1 cellular context compared by ENCODE assay signal in genomic region chr7:22110227-22110839, GRCh38.
TF ChIP-seq lines count a peak whose summit lies in the region.

No MANE protein-coding gene starts in this region.

TF ChIP-seq in IMR-90, 13 proteins besides CTCF, POLR2A, EP300 and RAD21:
- TF ChIP-seq RCOR1 (IDR thresholded peaks at IDR 0.05; ENCODE audit: insufficient replicate concordance, low read length) (no peak), BHLHE40 (IDR thresholded peaks at IDR 0.05; ENCODE audit: low read depth, low read length) (peak; percentile 23; the same call in 1 of the 2 replicates), SMC3 (IDR thresholded peaks at IDR 0.05; ENCODE audit: low read depth, low read length) (peak; percentile 97), NFE2L2 (IDR thresholded peaks at IDR 0.05; ENCODE audit: low read depth, low read length) (no peak), MAZ (IDR thresholded peaks at IDR 0.05; ENCODE audit: borderline replicate concordance, low read depth, low read length) (0 out of 2 replicates have a peak, but pooled peaks have one; percentile 17)
